ENCODE assay signal across 8 cellular contexts in the genomic region with DNA sequence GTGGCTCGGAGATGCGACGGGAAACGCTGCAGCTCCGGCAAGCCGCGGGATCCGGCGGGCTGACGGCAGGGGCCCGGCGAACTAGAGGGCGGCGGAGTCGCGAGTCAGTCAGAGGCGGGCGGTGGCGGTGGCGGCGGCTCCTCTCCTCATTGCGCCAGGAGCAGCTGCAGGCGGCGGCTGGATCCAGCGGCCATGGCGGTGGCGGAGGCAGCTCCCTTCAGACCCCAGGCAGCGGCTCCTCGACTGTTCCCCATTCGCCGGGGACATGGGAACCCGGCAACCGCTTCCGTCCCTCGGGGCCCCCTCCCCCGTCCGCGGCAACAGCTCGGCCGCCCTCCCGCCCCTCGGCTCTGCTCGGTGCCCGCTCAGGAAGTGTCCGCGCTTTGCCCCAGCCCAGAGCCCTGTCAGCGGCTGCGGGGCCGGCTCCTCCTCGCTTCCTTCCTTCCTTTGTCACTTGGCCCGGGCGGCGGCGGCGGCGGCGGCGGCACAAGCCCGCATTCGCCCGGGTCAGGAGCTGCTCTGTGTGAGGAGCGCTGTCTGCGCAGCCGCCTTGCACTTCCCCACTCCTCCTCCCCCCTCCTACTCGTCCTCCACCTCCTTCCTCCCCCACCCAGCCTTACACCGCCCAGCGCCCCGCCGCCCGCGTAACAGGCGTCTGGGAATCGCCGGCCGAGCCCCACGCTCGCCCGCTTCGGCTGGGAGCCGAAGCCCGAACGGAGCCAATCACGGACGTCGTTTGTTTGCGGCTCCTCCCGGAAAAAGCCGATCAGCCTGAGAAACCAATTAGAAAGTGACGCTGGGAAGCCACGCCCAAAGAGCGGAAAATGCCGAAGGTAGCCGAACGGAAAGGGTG. TPM values are rescaled to one million over a fixed set of nuclear protein-coding genes. Genes with fewer than 3 reads are reported as not detected.
A peak's percentile ranks its signal among the peaks of the same experiment; 100 is the strongest.
DNase-seq lines count a peak whose midpoint lies in the region; ATAC-seq, FAIRE-seq and TF ChIP-seq lines count a peak whose summit lies in the region.

GSK3B (minus strand) TSS at position 525 of the 853 bp plus-strand sequence. CDS start 1,013 bp downstream, outside the sequence.

- intact Hi-C loops in upper lobe of right lung (cut with DNase I) = no loop called here

- peaks cover 24% of the 10 kb centered on the region for H3K79me2 ChIP-seq in parathyroid adenoma

- H3K4me3 ChIP-seq in HUES64 (ENCODE audit: low read length) = peak within 1 kb of the TSS; percentile 95
- H3K4me3 ChIP-seq in SJCRH30 = peak within 1 kb of the TSS; percentile 74
- H3K4me3 ChIP-seq in parathyroid adenoma (ENCODE audit: low read depth, low read length) = peak within 1 kb of the TSS; percentile 94
- H3K4me3 ChIP-seq in upper lobe of right lung = peak within 1 kb of the TSS; percentile 86

- peaks cover 8% of the 10 kb centered on the region for H3K36me3 Mint-ChIP-seq in activated naive CD4-positive, alpha-beta T cell treated with anti-CD3 and anti-CD28 coated beads, Interleukin-2, amount 50 U/mL, for 24 hours

- H2AFZ ChIP-seq in parathyroid adenoma = peak within 1 kb of the TSS; percentile 98

- no peaks in the 10 kb centered on the region for H3K27me3 Mint-ChIP-seq in activated naive CD4-positive, alpha-beta T cell treated with anti-CD3 and anti-CD28 coated beads, Interleukin-2, amount 50 U/mL, for 24 hours

- H3K4me3 Mint-ChIP-seq in activated naive CD4-positive, alpha-beta T cell treated with anti-CD3 and anti-CD28 coated beads, Interleukin-2, amount 50 U/mL, for 24 hours = no peak within 1 kb of the TSS

- H3K9me3 Mint-ChIP-seq in activated naive CD4-positive, alpha-beta T cell treated with anti-CD3 and anti-CD28 coated beads, Interleukin-2, amount 50 U/mL, for 24 hours = no peaks in the 10 kb centered on the region

- peak; percentile 29 for ATAC-seq in GM21390 (IDR thresholded peaks at IDR 0.05; ENCODE audit: unreplicated experiment)
- ATAC-seq in upper lobe of right lung = peak; percentile 84

- TF ChIP-seq CTCF in D721Med (IDR thresholded peaks at IDR 0.05; ENCODE audit: insufficient read depth, missing control alignments) (no peak), parathyroid adenoma (IDR thresholded peaks at IDR 0.05) (no peak), upper lobe of right lung (IDR thresholded peaks at IDR 0.05) (no peak)

- H3K27me3 ChIP-seq in HUES64 (ENCODE audit: insufficient read depth, low read length) = no peaks in the 10 kb centered on the region
- H3K27me3 ChIP-seq in SJCRH30 = no peaks in the 10 kb centered on the region
- H3K27me3 ChIP-seq in parathyroid adenoma (ENCODE audit: control insufficient read depth, insufficient read depth, low read length) = no peaks in the 10 kb centered on the region
- no peaks in the 10 kb centered on the region for H3K27me3 ChIP-seq in upper lobe of right lung

- H3K36me3 ChIP-seq in HUES64 (ENCODE audit: insufficient read depth, low read length) (peaks cover 10% of the 10 kb centered on the region), SJCRH30 (no peaks in the 10 kb centered on the region; the same call in 1 of the 2 replicates), parathyroid adenoma (ENCODE audit: control insufficient read depth, insufficient read depth, low read length) (no peaks in the 10 kb centered on the region), upper lobe of right lung (no peaks in the 10 kb centered on the region)

- peak within 1 kb of the TSS; percentile 100 for H3K27ac ChIP-seq in HUES64 (ENCODE audit: low read depth, low read length)
- peak within 1 kb of the TSS; percentile 99 for H3K27ac ChIP-seq in SJCRH30
- H3K27ac ChIP-seq in parathyroid adenoma = peak within 1 kb of the TSS; percentile 98
- peak within 1 kb of the TSS; percentile 100 for H3K27ac ChIP-seq in upper lobe of right lung

- under 1% methylated on average over 94 of the region's 94 CpGs for WGBS in HUES64

- H3K27ac Mint-ChIP-seq in activated naive CD4-positive, alpha-beta T cell treated with anti-CD3 and anti-CD28 coated beads, Interleukin-2, amount 50 U/mL, for 24 hours = peak within 1 kb of the TSS; percentile 98

- H3K4me1 ChIP-seq in HUES64 (ENCODE audit: insufficient read depth, low read length) (peaks cover 19% of the 10 kb centered on the region), SJCRH30 (0 out of 2 replicates have a peak, but pooled peaks cover 3% of the 10 kb centered on the region), parathyroid adenoma (no peaks in the 10 kb centered on the region), upper lobe of right lung (peaks cover 29% of the 10 kb centered on the region)

- no peaks in the 10 kb centered on the region for H3K9me3 ChIP-seq in HUES64 (ENCODE audit: insufficient read depth, low read depth, low read length)
- no peaks in the 10 kb centered on the region for H3K9me3 ChIP-seq in SJCRH30 (replicated peaks)
- H3K9me3 ChIP-seq in parathyroid adenoma (ENCODE audit: control insufficient read depth, low read length) = no peaks in the 10 kb centered on the region
- H3K9me3 ChIP-seq in upper lobe of right lung = no peaks in the 10 kb centered on the region

- DNase-seq in D721Med (ENCODE audit: insufficient read length, low spot score) = peak; percentile 31
- peak; percentile 81 for DNase-seq in SJCRH30
- no peak for DNase-seq in glomerular endothelial cell (ENCODE audit: extremely low read depth, low read depth, low spot score)
- DNase-seq in upper lobe of right lung = peak; percentile 99

- peak within 1 kb of the TSS; percentile 90 for H3K4me2 ChIP-seq in parathyroid adenoma (ENCODE audit: low read length)

- H3K9ac ChIP-seq in HUES64 (ENCODE audit: low read depth, low read length) = peak within 1 kb of the TSS; percentile 99
- peak within 1 kb of the TSS; percentile 98 for H3K9ac ChIP-seq in parathyroid adenoma

- peak; percentile 64 for FAIRE-seq in D721Med (lab: Jason Lieb, UNC)

- H3K4me1 Mint-ChIP-seq in activated naive CD4-positive, alpha-beta T cell treated with anti-CD3 and anti-CD28 coated beads, Interleukin-2, amount 50 U/mL, for 24 hours = peaks cover 27% of the 10 kb centered on the region

RNA-seq across cellular contexts. Expression of gene GSK3B, which starts in this region (rescaled TPM):
- 39.3 TPM for polyA plus RNA-seq in HUES64 (2013, experiment 1 of 2)
- polyA plus RNA-seq in HUES64 (2013, experiment 2 of 2) = 38.3 TPM
- total RNA-seq in SJCRH30 (2014; rRNA removed; shearing (Covaris generic)) = 51.2 and 56.4 TPM in 2 replicates
- total RNA-seq in glomerular endothelial cell = 50.9 and 66.8 TPM in 2 replicates
- 55.2 TPM for total RNA-seq in upper lobe of right lung
